Comparison of ENCODE assay signal across 15 cellular contexts in genomic region chr14:22579218-22579617, GRCh38. TPM values are rescaled to one million over a fixed set of nuclear protein-coding genes. Genes with fewer than 3 reads are reported as not detected.
DNase-seq lines count a peak whose midpoint lies in the region; ATAC-seq and TF ChIP-seq lines count a peak whose summit lies in the region.
"Had no signal": no experiment of that assay in that cellular context is flagged by ENCODE, and none has a peak within 500 bp of the region (broad histone marks: within the 10 kb centered on the region; RNA-seq: fewer than 3 reads in every experiment).

No MANE protein-coding gene starts in this region.

- DNase-seq in NCI-H748 (lab: John Stamatoyannopoulos, UW; ENCODE audit: unreplicated experiment) (peak; percentile 26), NCI-H748 treated with DMSO at 0.1 percent for 48 hours (lab: John Stamatoyannopoulos, UW) (no peak), fibroblast of villous mesenchyme (ENCODE audit: low read depth) (peak; percentile 40), LoVo (ENCODE audit: low spot score) (no peak), NCI-H2029 (lab: John Stamatoyannopoulos, UW) (no peak), kidney tubule cell (ENCODE audit: low spot score) (no peak)
- no peak for DNase-seq in CD4-positive, alpha-beta T cell
- DNase-seq: GDM1, NCI-H1694 treated with DMSO at 0.1 percent for 48 hours, T1000, tibial artery had no signal

- H3K4me1 Mint-ChIP-seq in CD4-positive, alpha-beta T cell (ENCODE audit: low read depth), result peaks cover 77% of the 10 kb centered on the region
- peaks cover 47% of the 10 kb centered on the region for H3K4me1 Mint-ChIP-seq in activated T-helper 17 cell treated with anti-CD3 and anti-CD28 coated beads, Interleukin-2, amount 50 U/mL, for 72 hours

- intact Hi-C loops in CD4-positive, alpha-beta T cell (cut with DNase I, micrococcal nuclease), result no loop called here

- peak overlapping the region; percentile 74 for H3K27ac Mint-ChIP-seq in CD4-positive, alpha-beta T cell
- peak overlapping the region; percentile 65 for H3K27ac Mint-ChIP-seq in activated T-helper 17 cell treated with anti-CD3 and anti-CD28 coated beads, Interleukin-2, amount 50 U/mL, for 72 hours

- H3K27me3 ChIP-seq in CD4-positive, alpha-beta T cell (ENCODE audit: control insufficient read depth, insufficient read depth, low read length), result no peaks in the 10 kb centered on the region
- H3K27me3 ChIP-seq: cardiac muscle cell, tibial artery had no signal

- no peak overlapping the region for H3K27ac ChIP-seq in CD4-positive, alpha-beta T cell (ENCODE audit: low read depth, low read length)
- H3K27ac ChIP-seq: cardiac muscle cell, HL-60, tibial artery had no signal

- peaks cover 54% of the 10 kb centered on the region for H3K36me3 Mint-ChIP-seq in CD4-positive, alpha-beta T cell (ENCODE audit: low read depth)
- H3K36me3 Mint-ChIP-seq in activated T-helper 17 cell treated with anti-CD3 and anti-CD28 coated beads, Interleukin-2, amount 50 U/mL, for 72 hours (ENCODE audit: low read depth), result peaks cover 98% of the 10 kb centered on the region

- H3K4me3 Mint-ChIP-seq in CD4-positive, alpha-beta T cell, result peak overlapping the region; percentile 5
- peak overlapping the region; percentile 51 for H3K4me3 Mint-ChIP-seq in activated T-helper 17 cell treated with anti-CD3 and anti-CD28 coated beads, Interleukin-2, amount 50 U/mL, for 72 hours

- H3K9me3 ChIP-seq in CD4-positive, alpha-beta T cell (ENCODE audit: control insufficient read depth, low read length), result no peaks in the 10 kb centered on the region
- H3K9me3 ChIP-seq: tibial artery had no signal

- POLR2A ChIA-PET in CD4-positive, alpha-beta T cell (lab: Charles Lee), result interaction anchor here (0.9 to 1.7 kb wide), 4 partner anchors 9 to 576 kb away, joined by 3 to 10 read pairs (median 3); no protein-coding TSS in a partner anchor

- H3K9me3 Mint-ChIP-seq in CD4-positive, alpha-beta T cell, result no peaks in the 10 kb centered on the region
- H3K9me3 Mint-ChIP-seq in activated T-helper 17 cell treated with anti-CD3 and anti-CD28 coated beads, Interleukin-2, amount 50 U/mL, for 72 hours, result no peaks in the 10 kb centered on the region

- H3K27me3 Mint-ChIP-seq in CD4-positive, alpha-beta T cell, result no peaks in the 10 kb centered on the region
- H3K27me3 Mint-ChIP-seq in activated T-helper 17 cell treated with anti-CD3 and anti-CD28 coated beads, Interleukin-2, amount 50 U/mL, for 72 hours, result no peaks in the 10 kb centered on the region

- ATAC-seq in CD4-positive, alpha-beta T cell (ENCODE audit: poor library complexity), result no peak
- no peak for ATAC-seq in activated T-helper 17 cell treated with anti-CD3 and anti-CD28 coated beads, Interleukin-2, amount 50 U/mL, for 72 hours (replicated peaks)
- ATAC-seq: sciatic nerve had no signal

- no peak overlapping the region for H3K4me3 ChIP-seq in fibroblast of villous mesenchyme (ENCODE audit: low read depth, low read length)
- H3K4me3 ChIP-seq: cardiac muscle cell, tibial artery had no signal

- CTCF ChIA-PET in CD4-positive, alpha-beta T cell (lab: Charles Lee), result interaction anchor here (1.3 to 1.5 kb wide), 2 partner anchors 8 to 9 kb away, joined by 3 to 9 read pairs; no protein-coding TSS in a partner anchor

- no peak for TF ChIP-seq CTCF in CD4-positive, alpha-beta T cell (IDR thresholded peaks at IDR 0.05)
- TF ChIP-seq CTCF in fibroblast of villous mesenchyme (IDR thresholded peaks at IDR 0.05; ENCODE audit: insufficient read depth, low read depth, low read length), result no peak

RNA-seq across cellular contexts. Expression of gene DAD1, which starts 9.8 kb away (rescaled TPM):
- 10 to 100 TPM; 41.8 to 44.1 TPM for total RNA-seq in CD4-positive, alpha-beta T cell
- total RNA-seq in activated T-helper 17 cell treated with anti-CD3 and anti-CD28 coated beads, Interleukin-2, amount 50 U/mL, for 72 hours, result 100 to 1,000 TPM; 218 to 229 TPM
- 318 and 369 TPM in 2 replicates for total RNA-seq in fibroblast of villous mesenchyme

RNA-seq across cellular contexts. Expression of gene ABHD4, which starts 18.9 kb away (rescaled TPM):
- 1 to 10 TPM; 7.1 to 8.9 TPM for total RNA-seq in CD4-positive, alpha-beta T cell
- total RNA-seq in activated T-helper 17 cell treated with anti-CD3 and anti-CD28 coated beads, Interleukin-2, amount 50 U/mL, for 72 hours, result 10 to 100 TPM; 11.2 to 31.0 TPM
- total RNA-seq in fibroblast of villous mesenchyme, result 13.4 and 32.2 TPM in 2 replicates

Comparison
In these comparisons a context has a peak if more than half of its experiments do, and no peak if none do; other contexts are left out.
1. DNase-seq: peak in NCI-H748 (single experiment) and fibroblast of villous mesenchyme (single experiment); none in NCI-H748 treated with DMSO at 0.1 percent for 48 hours (single experiment), CD4-positive, alpha-beta T cell (0 of 10), LoVo (single experiment), NCI-H2029 (single experiment) and kidney tubule cell (single experiment).